ENCODE assay signal across 24 cellular contexts in the genomic region with DNA sequence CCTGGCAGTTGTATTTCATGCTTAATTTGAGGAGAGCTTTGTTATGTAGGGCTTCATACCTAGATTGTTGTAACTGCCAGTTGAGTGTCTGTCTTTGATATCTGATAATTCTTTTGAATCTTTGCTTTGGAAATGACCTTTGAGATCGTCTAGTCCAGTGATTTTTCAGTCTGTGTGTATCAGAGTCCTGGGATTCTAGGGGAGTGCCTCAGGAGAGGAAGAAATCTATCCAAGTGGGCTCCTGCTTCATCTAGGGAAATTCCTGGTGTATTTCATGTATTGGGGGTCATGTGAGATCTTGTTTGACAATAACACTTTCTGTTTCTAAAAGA.
DNase-seq lines count a peak whose midpoint lies in the region; ATAC-seq, FAIRE-seq and TF ChIP-seq lines count a peak whose summit lies in the region.
"Had no signal": no experiment of that assay in that cellular context is flagged by ENCODE, and none has a peak within 500 bp of the region (broad histone marks: within the 10 kb centered on the region; RNA-seq: fewer than 3 reads in every experiment).

No MANE protein-coding gene starts in this region.

- no peak overlapping the region for H3K4me2 ChIP-seq in HepG2 (ENCODE audit: low read depth, low read length)
- H3K4me2 ChIP-seq: BLaER1, GM23338 had no signal

- H3K9ac ChIP-seq in liver (ENCODE audit: low read depth in 1 of 2, low read length in 2 of 2) (no peak overlapping the region), HepG2 (ENCODE audit: insufficient read depth, low read depth, low read length) (no peak overlapping the region)
- H3K9ac ChIP-seq: BLaER1 had no signal

- H3K9me3 Mint-ChIP-seq in effector memory CD8-positive, alpha-beta T cell, result no peaks in the 10 kb centered on the region
- H3K9me3 Mint-ChIP-seq: CD8-positive, alpha-beta T cell; GM23338; H9 had no signal

- H3K9me3 ChIP-seq in liver (ENCODE audit: control insufficient read depth in 4 of 4, low read length in 3 of 4), result no peaks in the 10 kb centered on the region
- no peaks in the 10 kb centered on the region for H3K9me3 ChIP-seq in HepG2 (ENCODE audit: low read length)
- no peaks in the 10 kb centered on the region for H3K9me3 ChIP-seq in right lobe of liver
- H3K9me3 ChIP-seq: BLaER1, Caco-2 had no signal

- POLR2A ChIA-PET in HepG2 (lab: Yijun Ruan, JAX), result no interaction called here

- TF ChIP-seq EP300 in HepG2 (IDR thresholded peaks at IDR 0.05; ENCODE audit: low read depth in 2 of 2, low read length in 2 of 2), result no peak
- no peak for TF ChIP-seq EP300 in HepG2 (CRISPR knock-in tag; IDR thresholded peaks at IDR 0.05; ENCODE audit: borderline replicate concordance)

- no peaks in the 10 kb centered on the region for H3K79me2 ChIP-seq in HepG2 (ENCODE audit: insufficient read depth, low read length)

- no peak for TF ChIP-seq POLR2A in HepG2 (IDR thresholded peaks at IDR 0.05; ENCODE audit: insufficient read depth in 1 of 2, low read depth in 2 of 2, low read length in 2 of 2)
- TF ChIP-seq POLR2A in right lobe of liver (IDR thresholded peaks at IDR 0.05), result no peak

- H3K36me3 ChIP-seq in liver (ENCODE audit: control insufficient read depth in 4 of 4, insufficient read depth in 3 of 4, low read depth in 1 of 4, low read length in 3 of 4) (peaks cover 0 to 10% (median 2%) of the 10 kb centered on the region in 4 donors), HepG2 (replicated peaks in 1 of 2; ENCODE audit: control insufficient read depth in 1 of 2, insufficient read depth in 2 of 2, low read length in 2 of 2) (no peaks in the 10 kb centered on the region), right lobe of liver (no peaks in the 10 kb centered on the region)
- H3K36me3 ChIP-seq: BLaER1 had no signal

- ATAC-seq in HepG2 (no peak), right lobe of liver (peak; percentile 51 to 65 (median 59)), GM21526 (IDR thresholded peaks at IDR 0.05; ENCODE audit: low FRiP score, unreplicated experiment) (no peak), HG03025 (IDR thresholded peaks at IDR 0.05; ENCODE audit: low FRiP score, unreplicated experiment) (no peak)
- ATAC-seq in effector memory CD8-positive, alpha-beta T cell (replicated peaks), result no peak
- ATAC-seq: CD8-positive, alpha-beta T cell; GM12878; GM23338; HCT116 had no signal

- no peaks in the 10 kb centered on the region for H3K36me3 Mint-ChIP-seq in effector memory CD8-positive, alpha-beta T cell (ENCODE audit: insufficient read depth)
- H3K36me3 Mint-ChIP-seq: CD4-positive, CD25-positive, alpha-beta regulatory T cell; CD8-positive, alpha-beta T cell had no signal

- TF ChIP-seq RAD21 in liver (IDR thresholded peaks at IDR 0.05) (no peak), HepG2 (CRISPR knock-in tag; IDR thresholded peaks at IDR 0.05) (no peak)

- no peak overlapping the region for H3K4me3 Mint-ChIP-seq in effector memory CD8-positive, alpha-beta T cell
- H3K4me3 Mint-ChIP-seq: B cell; CD4-positive, CD25-positive, alpha-beta regulatory T cell; CD8-positive, alpha-beta T cell; GM23338; H9 had no signal

- DNase-seq in HepG2 (ENCODE audit: low spot score) (no peak), dorsolateral prefrontal cortex (no peak), right lobe of liver (no peak), NCI-H2196 (lab: John Stamatoyannopoulos, UW; ENCODE audit: unreplicated experiment) (no peak)
- DNase-seq in effector memory CD8-positive, alpha-beta T cell, result no peak
- DNase-seq: Caco-2; CD4-positive, CD25-positive, alpha-beta regulatory T cell; CD8-positive, alpha-beta T cell; DMS153; EL; GDM1; H9 had no signal

- TF ChIP-seq CTCF in liver (IDR thresholded peaks at IDR 0.05; ENCODE audit: low read depth, low read length, missing input control), result no peak
- no peak for TF ChIP-seq CTCF in HepG2 (CRISPR knock-in tag; IDR thresholded peaks at IDR 0.05)
- TF ChIP-seq CTCF in dorsolateral prefrontal cortex (IDR thresholded peaks at IDR 0.05 in 54 of 56, conservative IDR thresholded peaks at IDR 0.05 in 2 of 56; ENCODE audit: low read depth in 1 of 56, partially characterized antibody in 56 of 56), result no peak
- TF ChIP-seq CTCF in right lobe of liver (IDR thresholded peaks at IDR 0.05), result no peak

- H3K27ac ChIP-seq in liver (ENCODE audit: low read depth in 1 of 2, low read length in 2 of 2) (no peak overlapping the region), HepG2 (ENCODE audit: extremely low read length, insufficient read depth, low read length) (no peak overlapping the region), dorsolateral prefrontal cortex (peak overlapping the region in 54 of 59 donors; percentile 0 to 95 (median 64)), right lobe of liver (peak overlapping the region in 1 of 3 donors; percentile 4)
- H3K27ac ChIP-seq: 22Rv1, BLaER1, C4-2B had no signal

- BruUV-seq in HepG2 (replicated peaks; lab: Mats Ljungman, UMichigan), result no TSS peak

- H3K4me1 Mint-ChIP-seq in effector memory CD8-positive, alpha-beta T cell (ENCODE audit: low read depth in 2 of 2), result no peaks in the 10 kb centered on the region
- H3K4me1 Mint-ChIP-seq: B cell; CD4-positive, CD25-positive, alpha-beta regulatory T cell; GM23338; H9 had no signal

- intact Hi-C loops in HepG2 (cut with micrococcal nuclease; ENCODE audit: unreplicated experiment) (no loop called here), dorsolateral prefrontal cortex (cut with DNase I) (loop anchor here (5.0 kb wide), 3 partner anchors 63 to 158 kb away; partner anchors contain the start of gene SCN8A (in 2 of the 2)), right lobe of liver (cut with DNase I) (no loop called here)

- H3K4me1 ChIP-seq in liver (ENCODE audit: control insufficient read depth in 4 of 4, insufficient read depth in 4 of 4, low read length in 3 of 4) (peaks cover 0 to 7% (median 2%) of the 10 kb centered on the region in 4 donors), HepG2 (ENCODE audit: insufficient read depth, low read length) (no peaks in the 10 kb centered on the region), right lobe of liver (peaks cover 0 to 26% (median 2%) of the 10 kb centered on the region in 4 donors)
- H3K4me1 ChIP-seq: BLaER1 had no signal

- 24% methylated on average over 1 of the region's 1 CpG for WGBS in liver
- 18% methylated on average over 1 of the region's 1 CpG for WGBS in HepG2 (ENCODE audit: low lambda C conversion rate)
- 19% methylated on average over 1 of the region's 1 CpG for WGBS in right lobe of liver (ENCODE audit: insufficient coverage, low coverage, low lambda C conversion rate, missing lambda C conversion rate)

- peaks cover 0 to 16% of the 10 kb centered on the region in 2 donors for H3K27me3 Mint-ChIP-seq in effector memory CD8-positive, alpha-beta T cell

- H3K27me3 ChIP-seq in liver (ENCODE audit: control insufficient read depth in 4 of 4, insufficient read depth in 4 of 4, low read length in 3 of 4) (no peaks in the 10 kb centered on the region), HepG2 (ENCODE audit: control insufficient read depth in 1 of 2, insufficient read depth in 2 of 2, low read length in 2 of 2) (no peaks in the 10 kb centered on the region), dorsolateral prefrontal cortex (no peaks in the 10 kb centered on the region), right lobe of liver (no peaks in the 10 kb centered on the region)
- H3K27me3 ChIP-seq: BLaER1 had no signal

- no peaks in the 10 kb centered on the region for H4K20me1 ChIP-seq in HepG2 (ENCODE audit: insufficient read depth, low read length)
- H4K20me1 ChIP-seq: BLaER1 had no signal

- no peak overlapping the region for H3K27ac Mint-ChIP-seq in effector memory CD8-positive, alpha-beta T cell
- H3K27ac Mint-ChIP-seq: B cell; CD4-positive, CD25-positive, alpha-beta regulatory T cell; CD8-positive, alpha-beta T cell; GM23338 had no signal

- no peak overlapping the region for H3K4me3 ChIP-seq in liver (ENCODE audit: low read depth in 1 of 3, low read length in 3 of 3)
- H3K4me3 ChIP-seq in HepG2 (replicated peaks in 1 of 3; ENCODE audit: insufficient read depth in 1 of 3, low read depth in 2 of 3, low read length in 3 of 3), result no peak overlapping the region
- no peak overlapping the region for H3K4me3 ChIP-seq in dorsolateral prefrontal cortex
- H3K4me3 ChIP-seq in right lobe of liver, result no peak overlapping the region
- H3K4me3 ChIP-seq: BLaER1, GM12878, GM23338 had no signal

- CTCF ChIA-PET in HepG2 (lab: Yijun Ruan, JAX; ENCODE audit: low intra/inter-chr PET ratio, low total read pairs), result no interaction called here

- FAIRE-seq in HepG2 (lab: Jason Lieb, UNC), result no peak
- FAIRE-seq: A204.1, GM12878, GM19239 had no signal

- in situ Hi-C loops in HepG2 (cut with HindIII; ENCODE audit: extremely low pct_ligation_motif_present, low pct_unique_long_range_greater_than_20kb), result no loop called here

- no peak overlapping the region for H2AFZ ChIP-seq in HepG2 (ENCODE audit: low read length)
- H2AFZ ChIP-seq: GM23338 had no signal

TF ChIP-seq in HepG2, 621 proteins besides CTCF, POLR2A, EP300 and RAD21 (continues in another document):
- TF ChIP-seq TBL1XR1 (IDR thresholded peaks at IDR 0.05; ENCODE audit: borderline replicate concordance, low read length, partially characterized antibody) (no peak), ZNF841 (CRISPR knock-in tag; IDR thresholded peaks at IDR 0.05; ENCODE audit: borderline replicate concordance) (no peak), KLF13 (CRISPR knock-in tag; IDR thresholded peaks at IDR 0.05) (no peak), NFE2L2 (IDR thresholded peaks at IDR 0.05; ENCODE audit: low read length) (no peak)

Comparison
In these comparisons a context has a peak if more than half of its experiments do, and no peak if none do; other contexts are left out.
1. ATAC-seq: peak in right lobe of liver (4 of 4); none in HepG2 (single experiment), effector memory CD8-positive, alpha-beta T cell (single experiment), GM21526 (single experiment) and HG03025 (single experiment).
2. H3K27ac ChIP-seq: peak in dorsolateral prefrontal cortex (54 of 59); none in liver (0 of 2) and HepG2 (single experiment).
3. intact Hi-C loops: an anchor here in dorsolateral prefrontal cortex (5.0 kb wide); none called in HepG2 and right lobe of liver.